Comparison of ENCODE assay signal across 8 cellular contexts in genomic region chr6:75934643-75935472, GRCh38.
DNase-seq lines count a peak whose midpoint lies in the region; ATAC-seq and TF ChIP-seq lines count a peak whose summit lies in the region.

No MANE protein-coding gene starts in this region.

- no peaks in the 10 kb centered on the region for H3K9me3 Mint-ChIP-seq in activated T-helper 2 cell treated with anti-CD3 and anti-CD28 coated beads, Interferon-gamma antibody, Interleukin-2, Interleukin-4, amounts not matched to agents 10 μg/mL and 5 μg/mL and 100 μg/mL, durations not matched to agents 14 hours and 24 hours and 36 hours
- H3K9me3 Mint-ChIP-seq in glutamatergic neuron (ENCODE audit: unreplicated experiment), result peaks cover 8% of the 10 kb centered on the region

- H3K27me3 Mint-ChIP-seq in activated T-helper 2 cell treated with anti-CD3 and anti-CD28 coated beads, Interferon-gamma antibody, Interleukin-2, Interleukin-4, amounts not matched to agents 10 μg/mL and 5 μg/mL and 100 μg/mL, durations not matched to agents 14 hours and 24 hours and 36 hours (ENCODE audit: low read depth), result peaks cover 13% of the 10 kb centered on the region
- H3K27me3 Mint-ChIP-seq in glutamatergic neuron (ENCODE audit: unreplicated experiment), result peaks cover 3% of the 10 kb centered on the region

- ATAC-seq in GM19468 (IDR thresholded peaks at IDR 0.05; ENCODE audit: extremely low read depth, unreplicated experiment) (peak; percentile 65), HG03575 (IDR thresholded peaks at IDR 0.05; ENCODE audit: extremely low read depth, insufficient number of reproducible peaks, low FRiP score, unreplicated experiment) (peak; percentile 46), omental fat pad (ENCODE audit: low FRiP score) (peak; percentile 66)

- H3K36me3 Mint-ChIP-seq in activated T-helper 2 cell treated with anti-CD3 and anti-CD28 coated beads, Interferon-gamma antibody, Interleukin-2, Interleukin-4, amounts not matched to agents 10 μg/mL and 5 μg/mL and 100 μg/mL, durations not matched to agents 14 hours and 24 hours and 36 hours (ENCODE audit: low read depth), result no peaks in the 10 kb centered on the region
- H3K36me3 Mint-ChIP-seq in glutamatergic neuron (ENCODE audit: unreplicated experiment), result no peaks in the 10 kb centered on the region

- H3K4me1 Mint-ChIP-seq in activated T-helper 2 cell treated with anti-CD3 and anti-CD28 coated beads, Interferon-gamma antibody, Interleukin-2, Interleukin-4, amounts not matched to agents 10 μg/mL and 5 μg/mL and 100 μg/mL, durations not matched to agents 14 hours and 24 hours and 36 hours (ENCODE audit: low read depth), result peaks cover 4% of the 10 kb centered on the region
- H3K4me1 Mint-ChIP-seq in glutamatergic neuron (ENCODE audit: low read depth, unreplicated experiment), result peaks cover 20% of the 10 kb centered on the region

- H3K27ac Mint-ChIP-seq in activated T-helper 2 cell treated with anti-CD3 and anti-CD28 coated beads, Interferon-gamma antibody, Interleukin-2, Interleukin-4, amounts not matched to agents 10 μg/mL and 5 μg/mL and 100 μg/mL, durations not matched to agents 14 hours and 24 hours and 36 hours, result no peak overlapping the region
- peak overlapping the region; percentile 57 for H3K27ac Mint-ChIP-seq in glutamatergic neuron (ENCODE audit: unreplicated experiment)

- H3K4me3 Mint-ChIP-seq in activated T-helper 2 cell treated with anti-CD3 and anti-CD28 coated beads, Interferon-gamma antibody, Interleukin-2, Interleukin-4, amounts not matched to agents 10 μg/mL and 5 μg/mL and 100 μg/mL, durations not matched to agents 14 hours and 24 hours and 36 hours (ENCODE audit: low read depth), result no peak overlapping the region
- peak overlapping the region; percentile 75 for H3K4me3 Mint-ChIP-seq in glutamatergic neuron (ENCODE audit: unreplicated experiment)

- DNase-seq in DMS79 treated with DMSO at 0.1 percent for 48 hours (lab: John Stamatoyannopoulos, UW) (peak; percentile 77), NCI-H748 treated with DMSO at 0.1 percent for 48 hours (lab: John Stamatoyannopoulos, UW) (peak; percentile 92), glutamatergic neuron (peak; percentile 52), omental fat pad (ENCODE audit: low spot score) (no peak), cortex of kidney (lab: John Stamatoyannopoulos, UW) (no peak)
- peak; percentile 10 for DNase-seq in activated T-helper 2 cell treated with anti-CD3 and anti-CD28 coated beads, Interferon-gamma antibody, Interleukin-2, Interleukin-4, amounts not matched to agents 10 μg/mL and 5 μg/mL and 100 μg/mL, durations not matched to agents 14 hours and 24 hours and 36 hours (ENCODE audit: low spot score)

- TF ChIP-seq CTCF in glutamatergic neuron (IDR thresholded peaks at IDR 0.05; ENCODE audit: partially characterized antibody, unreplicated experiment) (peak; percentile 81), omental fat pad (IDR thresholded peaks at IDR 0.05) (peak in 1 of 3 donors; percentile 2)

- intact Hi-C loops in activated T-helper 2 cell treated with anti-CD3 and anti-CD28 coated beads, Interferon-gamma antibody, Interleukin-2, Interleukin-4, amounts not matched to agents 10 μg/mL and 5 μg/mL and 100 μg/mL, durations not matched to agents 14 hours and 24 hours and 36 hours (cut with micrococcal nuclease), result loop anchor here (2.0 to 5.0 kb wide), 2 partner anchors 926 to 1522 kb away; no protein-coding TSS in a partner anchor

Comparison
In these comparisons a context has a peak if more than half of its experiments do, and no peak if none do; other contexts are left out.
1. DNase-seq: peak in DMS79 treated with DMSO at 0.1 percent for 48 hours (single experiment), NCI-H748 treated with DMSO at 0.1 percent for 48 hours (single experiment), activated T-helper 2 cell treated with anti-CD3 and anti-CD28 coated beads, Interferon-gamma antibody, Interleukin-2, Interleukin-4, amounts not matched to agents 10 μg/mL and 5 μg/mL and 100 μg/mL, durations not matched to agents 14 hours and 24 hours and 36 hours (single experiment) and glutamatergic neuron (single experiment); none in omental fat pad (single experiment) and cortex of kidney (single experiment).
2. Peak in every context shown above with its lines, with median percentiles within 50 percentile points of each other: ATAC-seq.